Comparison of ENCODE assay signal across 8 cellular contexts in genomic region chr22:38754247-38755154, GRCh38. TPM values are rescaled to one million over a fixed set of nuclear protein-coding genes. Genes with fewer than 3 reads are reported as not detected.
DNase-seq lines count a peak whose midpoint lies in the region; ATAC-seq and TF ChIP-seq lines count a peak whose summit lies in the region.

No MANE protein-coding gene starts in this region.

- no peaks in the 10 kb centered on the region for H3K9me3 ChIP-seq in neural progenitor cell (ENCODE audit: low read depth)

- DNase-seq in activated CD8-positive, alpha-beta memory T cell treated with anti-CD3 and anti-CD28 coated beads for 24 hours, result peak; percentile 70
- DNase-seq in activated CD8-positive, alpha-beta memory T cell treated with anti-CD3 and anti-CD28 coated beads, Interleukin-2, amount 50 U/mL, for 4 hours, result no peak
- DNase-seq in NCI-H2196 treated with DMSO at 0.1 percent for 48 hours (lab: John Stamatoyannopoulos, UW; ENCODE audit: unreplicated experiment) (peak; percentile 54), glomerular visceral epithelial cell (ENCODE audit: extremely low spot score) (peak; percentile 43), neural progenitor cell (ENCODE audit: low spot score) (peak; percentile 48), epidermal melanocyte (ENCODE audit: insufficient read length, low spot score) (no peak)

- peak overlapping the region; percentile 95 for H3K4me3 Mint-ChIP-seq in activated naive CD4-positive, alpha-beta T cell treated with anti-CD3 and anti-CD28 coated beads, Interleukin-2, amount 50 U/mL, for 24 hours
- peak overlapping the region; percentile 89 for H3K4me3 Mint-ChIP-seq in neural progenitor cell

- H3K9me3 Mint-ChIP-seq in activated naive CD4-positive, alpha-beta T cell treated with anti-CD3 and anti-CD28 coated beads, Interleukin-2, amount 50 U/mL, for 24 hours, result no peaks in the 10 kb centered on the region
- no peaks in the 10 kb centered on the region for H3K9me3 Mint-ChIP-seq in neural progenitor cell

- no peaks in the 10 kb centered on the region for H3K79me2 ChIP-seq in neural progenitor cell (ENCODE audit: low read depth)

- H3K4me2 ChIP-seq in neural progenitor cell, result peak overlapping the region; percentile 87

- peaks cover 81% of the 10 kb centered on the region for H3K4me1 Mint-ChIP-seq in activated naive CD4-positive, alpha-beta T cell treated with anti-CD3 and anti-CD28 coated beads, Interleukin-2, amount 50 U/mL, for 24 hours
- peaks cover 33% of the 10 kb centered on the region for H3K4me1 Mint-ChIP-seq in neural progenitor cell

- no peak for ATAC-seq in HG03095 (IDR thresholded peaks at IDR 0.05; ENCODE audit: unreplicated experiment)

- H3K4me1 ChIP-seq in neural progenitor cell, result peaks cover 21% of the 10 kb centered on the region

- H3K27ac Mint-ChIP-seq in activated naive CD4-positive, alpha-beta T cell treated with anti-CD3 and anti-CD28 coated beads, Interleukin-2, amount 50 U/mL, for 24 hours, result peak overlapping the region; percentile 91
- H3K27ac Mint-ChIP-seq in neural progenitor cell, result peak overlapping the region; percentile 17

- H2AFZ ChIP-seq in neural progenitor cell (replicated peaks), result no peak overlapping the region

- H3K4me3 ChIP-seq in neural progenitor cell, result peak overlapping the region; percentile 95

- peaks cover 17% of the 10 kb centered on the region for H3K27me3 ChIP-seq in neural progenitor cell

- H3F3A ChIP-seq in neural progenitor cell (ENCODE audit: low read depth), result peaks cover 34% of the 10 kb centered on the region

- H3K9ac ChIP-seq in neural progenitor cell, result no peak overlapping the region

- no peak for TF ChIP-seq CTCF in neural progenitor cell (IDR thresholded peaks at IDR 0.05)

- H3K36me3 ChIP-seq in neural progenitor cell, result no peaks in the 10 kb centered on the region

- H3K27me3 Mint-ChIP-seq in activated naive CD4-positive, alpha-beta T cell treated with anti-CD3 and anti-CD28 coated beads, Interleukin-2, amount 50 U/mL, for 24 hours, result no peaks in the 10 kb centered on the region
- peaks cover 7% of the 10 kb centered on the region for H3K27me3 Mint-ChIP-seq in neural progenitor cell (ENCODE audit: insufficient read depth, low read depth)

- no peak overlapping the region for H3K27ac ChIP-seq in neural progenitor cell

- peaks cover 12% of the 10 kb centered on the region for H4K20me1 ChIP-seq in neural progenitor cell (ENCODE audit: low read depth)

- H3K36me3 Mint-ChIP-seq in activated naive CD4-positive, alpha-beta T cell treated with anti-CD3 and anti-CD28 coated beads, Interleukin-2, amount 50 U/mL, for 24 hours, result peaks cover 3% of the 10 kb centered on the region
- peaks cover 7% of the 10 kb centered on the region for H3K36me3 Mint-ChIP-seq in neural progenitor cell

RNA-seq across cellular contexts. Expression of gene SUN2, which starts 1.3 kb away (rescaled TPM):
- total RNA-seq in neural progenitor cell (ENCODE audit: low replicate concordance), result 16.2 and 33.5 TPM in 2 replicates

RNA-seq across cellular contexts. Expression of gene DNAL4, which starts 39.4 kb away (rescaled TPM):
- total RNA-seq in neural progenitor cell (ENCODE audit: low replicate concordance), result 10.7 and 24.3 TPM in 2 replicates

RNA-seq across cellular contexts. Expression of gene GTPBP1, which starts 48.8 kb away (rescaled TPM):
- 40.8 and 91.9 TPM in 2 replicates for total RNA-seq in neural progenitor cell (ENCODE audit: low replicate concordance)

RNA-seq across cellular contexts. Expression of gene JOSD1, which starts 53.8 kb away (rescaled TPM):
- total RNA-seq in neural progenitor cell (ENCODE audit: low replicate concordance), result 32.4 and 39.2 TPM in 2 replicates

Comparison
In these comparisons a context has a peak if more than half of its experiments do, and no peak if none do; other contexts are left out.
1. DNase-seq: peak in activated CD8-positive, alpha-beta memory T cell treated with anti-CD3 and anti-CD28 coated beads for 24 hours (single experiment), NCI-H2196 treated with DMSO at 0.1 percent for 48 hours (single experiment), glomerular visceral epithelial cell (single experiment) and neural progenitor cell (single experiment); none in activated CD8-positive, alpha-beta memory T cell treated with anti-CD3 and anti-CD28 coated beads, Interleukin-2, amount 50 U/mL, for 4 hours (single experiment) and epidermal melanocyte (single experiment).